In genomic region chrY:13040232-13040631, GRCh38 we compare ENCODE assay signal across 25 cellular contexts.
DNase-seq lines count a peak whose midpoint lies in the region; ATAC-seq, FAIRE-seq and TF ChIP-seq lines count a peak whose summit lies in the region.
"Had no signal": no experiment of that assay in that cellular context is flagged by ENCODE, and none has a peak within 500 bp of the region (broad histone marks: within the 10 kb centered on the region; RNA-seq: fewer than 3 reads in every experiment).

No MANE protein-coding gene starts in this region.

- no peak for TF ChIP-seq CTCF in foreskin keratinocyte (conservative IDR thresholded peaks at IDR 0.05)

- FAIRE-seq in GM12891 (lab: Jason Lieb, UNC) = peak; percentile 20
- FAIRE-seq: GM19239 had no signal

- DNase-seq in activated CD4-positive, CD25-positive, alpha-beta regulatory T cell (lab: John Stamatoyannopoulos, UW) = no peak
- DNase-seq in GM12891 (ENCODE audit: insufficient read length, low spot score) = no peak
- peak; percentile 74 for DNase-seq in MV-4-11 (lab: John Stamatoyannopoulos, UW)
- DNase-seq in foreskin keratinocyte = peak; percentile 1 to 8
- DNase-seq in NCI-H2171 (lab: John Stamatoyannopoulos, UW) = no peak
- no peak for DNase-seq in NCI-H2107 (lab: John Stamatoyannopoulos, UW)
- DNase-seq: ACHN; Caco-2; CD4-positive, alpha-beta memory T cell; DMS 273 treated with DMSO at 0.1 percent for 48 hours; DMS79 treated with DMSO at 0.1 percent for 48 hours; Kasumi-1; MG63; NCI-H1105; NCI-H2029 treated with DMSO at 0.1 percent for 48 hours; NCI-H2171 treated with DMSO at 0.1 percent for 48 hours; NCI-H446 treated with DMSO at 0.1 percent for 48 hours; NCI-H526 treated with DMSO at 0.1 percent for 48 hours had no signal

- no peak overlapping the region for H3K27ac ChIP-seq in foreskin keratinocyte
- H3K27ac ChIP-seq: 22Rv1; BLaER1 treated with 17β-estradiol and CSF1 and Interleukin-3, amounts not matched to agents 10 nM and 100 nM; SJSA1 had no signal

- ATAC-seq in activated CD4-positive, CD25-positive, alpha-beta regulatory T cell treated with anti-CD3 and anti-CD28 coated beads, Interleukin-2, amount 50 U/mL, for 24 hours = peak; percentile 17 to 36
- ATAC-seq in foreskin keratinocyte = no peak
- ATAC-seq in GM19463 (IDR thresholded peaks at IDR 0.05; ENCODE audit: unreplicated experiment) = no peak
- ATAC-seq: Right ventricle myocardium inferior had no signal

- no peaks in the 10 kb centered on the region for H3K4me1 ChIP-seq in foreskin keratinocyte
- H3K4me1 ChIP-seq: BLaER1 treated with 17β-estradiol and CSF1 and Interleukin-3, amounts not matched to agents 10 nM and 100 nM; Caco-2; SJSA1 had no signal

- no peaks in the 10 kb centered on the region for H3K27me3 ChIP-seq in foreskin keratinocyte
- H3K27me3 ChIP-seq: BLaER1 treated with 17β-estradiol and CSF1 and Interleukin-3, amounts not matched to agents 10 nM and 100 nM; MG63; SJSA1 had no signal

- TF ChIP-seq POLR2A in GM12891 (IDR thresholded peaks at IDR 0.05; ENCODE audit: low read depth, low read length) = no peak

TF ChIP-seq in GM12891, 5 proteins besides CTCF, POLR2A, EP300 and RAD21:
- TF ChIP-seq POLR2AphosphoS5 (IDR thresholded peaks at IDR 0.05; ENCODE audit: low read depth, low read length) (no peak), SPI1 (IDR thresholded peaks at IDR 0.05; ENCODE audit: low read depth, low read length) (peak; percentile 61)
TF ChIP-seq in GM12891: peak in this region for 1.

Comparison
In these comparisons a context has a peak if more than half of its experiments do, and no peak if none do; other contexts are left out.
1. ATAC-seq: peak in activated CD4-positive, CD25-positive, alpha-beta regulatory T cell treated with anti-CD3 and anti-CD28 coated beads, Interleukin-2, amount 50 U/mL, for 24 hours (2 of 2); none in foreskin keratinocyte (single experiment) and GM19463 (single experiment).
2. DNase-seq: peak in MV-4-11 (single experiment) and foreskin keratinocyte (2 of 2); none in activated CD4-positive, CD25-positive, alpha-beta regulatory T cell (0 of 4), GM12891 (single experiment), NCI-H2171 (single experiment) and NCI-H2107 (single experiment).